8 cellular contexts compared by ENCODE assay signal in genomic region chr12:57590536-57590891, GRCh38. TPM values are rescaled to one million over a fixed set of nuclear protein-coding genes. Genes with fewer than 3 reads are reported as not detected.
DNase-seq lines count a peak whose midpoint lies in the region; ATAC-seq, FAIRE-seq and TF ChIP-seq lines count a peak whose summit lies in the region.

No MANE protein-coding gene starts in this region.

- H3K4me3 ChIP-seq in A549, result peak overlapping the region; percentile 94
- peak overlapping the region; percentile 72 for H3K4me3 ChIP-seq in K562
- no peak overlapping the region for H3K4me3 ChIP-seq in mesendoderm (ENCODE audit: low read length)

- TF ChIP-seq POLR2A in A549 (IDR thresholded peaks at IDR 0.05; ENCODE audit: low read length) (no peak), K562 (conservative IDR thresholded peaks at IDR 0.05) (no peak)

- TF ChIP-seq CTCF in A549 (IDR thresholded peaks at IDR 0.05) (no peak), K562 (IDR thresholded peaks at IDR 0.05 in 2 of 3, conservative IDR thresholded peaks at IDR 0.05 in 1 of 3; ENCODE audit: insufficient read depth in 2 of 3, low read depth in 1 of 3, low read length in 3 of 3) (no peak)

- peak overlapping the region; percentile 15 for H3K23ac ChIP-seq in mesendoderm (ENCODE audit: low read length)

- ATAC-seq in A549 (peak; percentile 9 to 45; a peak in 3 of 6 replicates), HG02938 (IDR thresholded peaks at IDR 0.05; ENCODE audit: unreplicated experiment) (peak; percentile 15), K562 (peak; percentile 11)

- no peak overlapping the region for H4K5ac ChIP-seq in mesendoderm (ENCODE audit: low read length)

- TSS peak; percentile 78 for BruUV-seq in K562 (replicated peaks; lab: Mats Ljungman, UMichigan)

- no peak overlapping the region for H2BK15ac ChIP-seq in mesendoderm (replicated peaks; ENCODE audit: low read depth)

- TF ChIP-seq EP300 in A549 (IDR thresholded peaks at IDR 0.05), result no peak
- TF ChIP-seq EP300 in K562 (IDR thresholded peaks at IDR 0.05; ENCODE audit: low read length), result no peak

- no peak for FAIRE-seq in A549 (lab: Jason Lieb, UNC)
- no peak for FAIRE-seq in K562 (lab: Jason Lieb, UNC)

- POLR2A ChIA-PET in A549 (lab: Yijun Ruan, JAX) (interaction anchor here (1.1 to 1.7 kb wide), 2 partner anchors 9 to 32 kb away, joined by 4 read pairs; no protein-coding TSS in a partner anchor), K562 (lab: Yijun Ruan, JAX) (interaction anchor here (0.6 to 4.2 kb wide), 6 partner anchors 10 to 149 kb away, joined by 3 to 20 read pairs (median 4); no protein-coding TSS in a partner anchor)

- intact Hi-C loops in K562 (cut with micrococcal nuclease), result no loop called here

- H2AK5ac ChIP-seq in mesendoderm (ENCODE audit: low read length), result no peak overlapping the region

- H3K4me2 ChIP-seq in A549 (peak overlapping the region; percentile 70), K562 (ENCODE audit: insufficient read depth, low read length) (peak overlapping the region; percentile 77), mesendoderm (ENCODE audit: low read length) (peak overlapping the region; percentile 49)

- H3K79me1 ChIP-seq in mesendoderm (ENCODE audit: low read length), result peaks cover 16% of the 10 kb centered on the region

- peaks cover 12% of the 10 kb centered on the region for H3K4me1 ChIP-seq in A549
- H3K4me1 ChIP-seq in K562 (replicated peaks in 1 of 2; ENCODE audit: control insufficient read depth in 2 of 2, insufficient read depth in 2 of 2, low read length in 2 of 2), result peaks cover 22 to 23% of the 10 kb centered on the region in 2 experiments
- peaks cover 10% of the 10 kb centered on the region for H3K4me1 ChIP-seq in mesendoderm (ENCODE audit: control insufficient read depth, low read depth, low read length)

- H3K79me2 ChIP-seq in K562 (ENCODE audit: control insufficient read depth, insufficient read depth, low read length) (peaks cover 27% of the 10 kb centered on the region), mesendoderm (ENCODE audit: control insufficient read depth, insufficient read depth, low read length) (peaks cover 12% of the 10 kb centered on the region)

- H3K4ac ChIP-seq in mesendoderm (ENCODE audit: low read depth, low read length), result no peak overlapping the region

- CTCF ChIA-PET in A549 (lab: Yijun Ruan, JAX), result interaction anchor here (0.7 to 5.5 kb wide), 3 partner anchors 24 to 145 kb away, joined by 3 to 39 read pairs (median 8); no protein-coding TSS in a partner anchor
- CTCF ChIA-PET in K562 (lab: Yijun Ruan, JAX; ENCODE audit: low intra/inter-chr PET ratio), result no interaction called here

- 4% methylated on average over 4 of the region's 4 CpGs for WGBS in A549 (ENCODE audit: missing lambda C conversion rate)
- WGBS in K562 (ENCODE audit: insufficient coverage, low coverage, missing lambda C conversion rate), result 5% methylated on average over 4 of the region's 4 CpGs
- WGBS in mesendoderm (ENCODE audit: extremely low coverage, insufficient coverage, low lambda C conversion rate), result no CpG with 5 or more reads among the region's 4 CpGs

- H3K9me3 ChIP-seq in A549, result no peaks in the 10 kb centered on the region
- H3K9me3 ChIP-seq in K562 (replicated peaks; ENCODE audit: control insufficient read depth, insufficient read depth, low read depth, low read length), result no peaks in the 10 kb centered on the region

- H3K9ac ChIP-seq in K562 (ENCODE audit: insufficient read depth in 1 of 2, low read depth in 2 of 2, low read length in 2 of 2), result peak overlapping the region; percentile 81 to 98
- peak overlapping the region; percentile 54 for H3K9ac ChIP-seq in mesendoderm (ENCODE audit: low read length)

- H3K36me3 ChIP-seq in K562 (ENCODE audit: control insufficient read depth, insufficient read depth, low read length) (peaks cover 21% of the 10 kb centered on the region; the same call in 2 of the 3 replicates), mesendoderm (ENCODE audit: control insufficient read depth, insufficient read depth, low read length) (no peaks in the 10 kb centered on the region)

- peak overlapping the region; percentile 77 for H3K56ac ChIP-seq in mesendoderm (ENCODE audit: low read length)

- no peak overlapping the region for H2BK5ac ChIP-seq in mesendoderm (ENCODE audit: low read length)

- DNase-seq in A549 (ENCODE audit: low read depth in 1 of 2, low spot score in 1 of 2) (no peak), K562 (ENCODE audit: extremely low read depth in 1 of 4, low spot score in 3 of 4) (peak in 1 of 4 experiments; percentile 20), mesendoderm (peak; percentile 24), H4 (ENCODE audit: low spot score) (no peak), KBM-7 (no peak), foreskin melanocyte (no peak)
- no peak for DNase-seq in effector CD4-positive, alpha-beta T cell

- H2BK120ac ChIP-seq in mesendoderm (ENCODE audit: low read depth, low read length), result no peak overlapping the region

- TF ChIP-seq RAD21 in A549 (conservative IDR thresholded peaks at IDR 0.05 in 1 of 2, IDR thresholded peaks at IDR 0.05 in 1 of 2), result no peak
- no peak for TF ChIP-seq RAD21 in K562 (CRISPR knock-in tag; conservative IDR thresholded peaks at IDR 0.05 in 1 of 2, IDR thresholded peaks at IDR 0.05 in 1 of 2)

- H4K20me1 ChIP-seq in K562 (replicated peaks; ENCODE audit: control insufficient read depth, insufficient read depth, low read length), result no peaks in the 10 kb centered on the region

- H2AFZ ChIP-seq in K562 (ENCODE audit: low read depth, low read length), result peak overlapping the region; percentile 97

- H3K27me3 ChIP-seq in K562 (ENCODE audit: control insufficient read depth in 2 of 2, insufficient read depth in 2 of 2, low read length in 2 of 2) (no peaks in the 10 kb centered on the region), mesendoderm (ENCODE audit: insufficient read depth, low read length, poor library complexity) (no peaks in the 10 kb centered on the region)

- H3K18ac ChIP-seq in mesendoderm (ENCODE audit: low read length), result peak overlapping the region; percentile 29

- no peak overlapping the region for H4K8ac ChIP-seq in mesendoderm (ENCODE audit: low read depth, low read length)

- H3K9me1 ChIP-seq in K562 (ENCODE audit: control insufficient read depth, insufficient read depth, low read length), result no peaks in the 10 kb centered on the region

- H3K27ac ChIP-seq in A549, result peak overlapping the region; percentile 84 to 91
- H3K27ac ChIP-seq in K562 (ENCODE audit: extremely low read depth, low read depth, low read length), result peak overlapping the region; percentile 84
- H3K27ac ChIP-seq in mesendoderm (ENCODE audit: low read depth, low read length), result peak overlapping the region; percentile 21

- in situ Hi-C loops in K562 (cut with MboI) (no loop called here), KBM-7 (cut with MboI; ENCODE audit: low pct_unique_long_range_greater_than_20kb, low sequenced_read_pairs) (no loop called here)

RNA-seq across cellular contexts. Expression of gene PIP4K2C, which starts 0.5 kb away (rescaled TPM):
- 60.9 and 62.9 TPM in 2 replicates for polyA plus RNA-seq in A549 (2011; rRNA removed)
- polyA plus RNA-seq in A549 (2012; cell fraction: cytosol; rRNA removed), result 22.6 and 29.7 TPM in 2 replicates
- 17.0 and 22.1 TPM in 2 replicates for polyA plus RNA-seq in A549 (2012; cell fraction: nucleus; rRNA removed)
- polyA plus RNA-seq in A549 (2017; fragmentation: RNase III; extraction: RNeasy Plus Mini Kit Qiagen cat#74134 plus additional on column Dnase treatment), result 30.5 to 35.7 TPM (median 35.3 TPM) in 3 replicates
- 29.9 and 32.3 TPM in 2 replicates for polyA minus RNA-seq in A549 (2011; rRNA and poly(A)+ RNA removed)
- total RNA-seq in K562 (2011; cell fraction: chromatin; rRNA removed; ENCODE audit: low replicate concordance), result 28.9 and 41.5 TPM in 2 replicates
- 20.9 and 21.7 TPM in 2 replicates for total RNA-seq in K562 (2011; cell fraction: nucleolus; rRNA removed)
- 26.5 and 30.7 TPM in 2 replicates for total RNA-seq in K562 (2011; cell fraction: nucleoplasm; rRNA removed)
- 13.8 and 20.7 TPM in 2 replicates for total RNA-seq in K562 (2014; rRNA removed)
- total RNA-seq in K562 (2014; rRNA removed; fragmentation: Illumina TruSeq; extraction: Trizol), result 18.3 and 19.9 TPM in 2 replicates
- total RNA-seq in K562 (2015; rRNA removed; fragmentation: Illumina TruSeq; extraction: Trizol), result 18.0 and 22.3 TPM in 2 replicates
- total RNA-seq in K562 (2021), result 28.8 and 29.3 TPM in 2 replicates
- 31.3 and 31.4 TPM in 2 replicates for polyA plus RNA-seq in K562 (2011; rRNA removed)
- polyA plus RNA-seq in K562 (2011; cell fraction: cytosol; rRNA removed), result 16.1 and 24.3 TPM in 2 replicates
- 42.4 and 45.7 TPM in 2 replicates for polyA plus RNA-seq in K562 (2011; cell fraction: nucleus; rRNA removed)
- polyA plus RNA-seq in K562 (2012), result 23.2 and 26.6 TPM in 2 replicates
- 39.5 and 41.4 TPM in 2 replicates for polyA plus RNA-seq in K562 (2014; fragmentation: Illumina TruSeq; extraction: Trizol)
- 10 to 100 TPM in 1 of 2 experiments, 1 to 10 TPM in 1; 9.0 to 10.8 TPM for polyA plus RNA-seq in K562 (2014; fragmentation: Nextera tagmentation; extraction: Ambion mirVana)
- 18.5 and 25.8 TPM in 2 replicates for polyA plus RNA-seq in K562 (2014; rRNA removed)
- 20.2 and 21.0 TPM in 2 replicates for polyA minus RNA-seq in K562 (2011; rRNA and poly(A)+ RNA removed)
- 9.1 and 18.2 TPM in 2 replicates for polyA minus RNA-seq in K562 (2011; cell fraction: cytosol; rRNA and poly(A)+ RNA removed)
- 6.7 and 9.2 TPM in 2 replicates for polyA minus RNA-seq in K562 (2011; cell fraction: nucleus; rRNA and poly(A)+ RNA removed)
- 18.6 TPM for polyA plus RNA-seq in mesendoderm (2013, experiment 1 of 2)
- 18.6 TPM for polyA plus RNA-seq in mesendoderm (2013, experiment 2 of 2)
- total RNA-seq in H4 (2014; rRNA removed; shearing (Covaris generic)), result 24.4 and 27.2 TPM in 2 replicates

RNA-seq across cellular contexts. Expression of gene DTX3, which starts 14.1 kb away (rescaled TPM):
- polyA plus RNA-seq in A549 (2011; rRNA removed), result 21.7 and 29.6 TPM in 2 replicates
- polyA plus RNA-seq in A549 (2012; cell fraction: cytosol; rRNA removed), result 25.2 and 28.8 TPM in 2 replicates
- 113 and 120 TPM in 2 replicates for polyA plus RNA-seq in A549 (2012; cell fraction: nucleus; rRNA removed)
- 18.1 to 26.2 TPM (median 24.7 TPM) in 3 replicates for polyA plus RNA-seq in A549 (2017; fragmentation: RNase III; extraction: RNeasy Plus Mini Kit Qiagen cat#74134 plus additional on column Dnase treatment)
- polyA minus RNA-seq in A549 (2011; rRNA and poly(A)+ RNA removed), result 17.1 and 17.7 TPM in 2 replicates
- 0.44 and 0.72 TPM in 2 replicates for total RNA-seq in K562 (2011; cell fraction: chromatin; rRNA removed; ENCODE audit: low replicate concordance)
- total RNA-seq in K562 (2011; cell fraction: nucleolus; rRNA removed), result 0.13 TPM in 1 of 2 replicates, not detected in the other
- total RNA-seq in K562 (2011; cell fraction: nucleoplasm; rRNA removed), result 0.29 and 1.1 TPM in 2 replicates
- total RNA-seq in K562 (2014; rRNA removed), result not detected in 2 replicates
- not detected in 2 replicates for total RNA-seq in K562 (2014; rRNA removed; fragmentation: Illumina TruSeq; extraction: Trizol)
- total RNA-seq in K562 (2015; rRNA removed; fragmentation: Illumina TruSeq; extraction: Trizol), result not detected in 2 replicates
- total RNA-seq in K562 (2021), result 0.09 TPM in 1 of 2 replicates, not detected in the other
- 0.15 TPM in 1 of 2 replicates, not detected in the other for polyA plus RNA-seq in K562 (2011; rRNA removed)
- polyA plus RNA-seq in K562 (2011; cell fraction: cytosol; rRNA removed), result 0.03 and 0.04 TPM in 2 replicates
- 0.53 and 0.62 TPM in 2 replicates for polyA plus RNA-seq in K562 (2011; cell fraction: nucleus; rRNA removed)
- 0.05 TPM in 1 of 2 replicates, not detected in the other for polyA plus RNA-seq in K562 (2012)
- polyA plus RNA-seq in K562 (2014; fragmentation: Illumina TruSeq; extraction: Trizol), result not detected in 2 replicates
- polyA plus RNA-seq in K562 (2014; fragmentation: Nextera tagmentation; extraction: Ambion mirVana), result under 1 TPM; 0.03 to 0.06 TPM
- polyA plus RNA-seq in K562 (2014; rRNA removed), result not detected in 2 replicates
- polyA minus RNA-seq in K562 (2011; rRNA and poly(A)+ RNA removed), result not detected in 2 replicates
- not detected in 2 replicates for polyA minus RNA-seq in K562 (2011; cell fraction: cytosol; rRNA and poly(A)+ RNA removed)
- polyA minus RNA-seq in K562 (2011; cell fraction: nucleus; rRNA and poly(A)+ RNA removed), result 0.13 TPM in 1 of 2 replicates, not detected in the other
- 29.5 TPM for polyA plus RNA-seq in mesendoderm (2013, experiment 1 of 2)
- polyA plus RNA-seq in mesendoderm (2013, experiment 2 of 2), result 29.5 TPM
- 7.3 and 10.7 TPM in 2 replicates for total RNA-seq in H4 (2014; rRNA removed; shearing (Covaris generic))

RNA-seq across cellular contexts. Expression of gene ARHGEF25, which starts 20.7 kb away (rescaled TPM):
- polyA plus RNA-seq in A549 (2011; rRNA removed), result 9.3 and 9.9 TPM in 2 replicates
- polyA plus RNA-seq in A549 (2012; cell fraction: cytosol; rRNA removed), result 8.2 and 9.6 TPM in 2 replicates
- 21.2 and 25.6 TPM in 2 replicates for polyA plus RNA-seq in A549 (2012; cell fraction: nucleus; rRNA removed)
- 8.0 to 13.8 TPM (median 11.9 TPM) in 3 replicates for polyA plus RNA-seq in A549 (2017; fragmentation: RNase III; extraction: RNeasy Plus Mini Kit Qiagen cat#74134 plus additional on column Dnase treatment)
- 5.6 and 9.4 TPM in 2 replicates for polyA minus RNA-seq in A549 (2011; rRNA and poly(A)+ RNA removed)
- 50.1 and 109 TPM in 2 replicates for total RNA-seq in K562 (2011; cell fraction: chromatin; rRNA removed; ENCODE audit: low replicate concordance)
- 60.5 and 65.7 TPM in 2 replicates for total RNA-seq in K562 (2011; cell fraction: nucleolus; rRNA removed)
- total RNA-seq in K562 (2011; cell fraction: nucleoplasm; rRNA removed), result 44.0 and 54.3 TPM in 2 replicates
- total RNA-seq in K562 (2014; rRNA removed), result 11.6 and 18.6 TPM in 2 replicates
- 7.5 and 9.2 TPM in 2 replicates for total RNA-seq in K562 (2014; rRNA removed; fragmentation: Illumina TruSeq; extraction: Trizol)
- 4.9 and 6.1 TPM in 2 replicates for total RNA-seq in K562 (2015; rRNA removed; fragmentation: Illumina TruSeq; extraction: Trizol)
- total RNA-seq in K562 (2021), result 13.6 and 15.0 TPM in 2 replicates
- polyA plus RNA-seq in K562 (2011; rRNA removed), result 13.3 and 18.1 TPM in 2 replicates
- polyA plus RNA-seq in K562 (2011; cell fraction: cytosol; rRNA removed), result 8.7 and 11.6 TPM in 2 replicates
- polyA plus RNA-seq in K562 (2011; cell fraction: nucleus; rRNA removed), result 115 and 121 TPM in 2 replicates
- polyA plus RNA-seq in K562 (2012), result 13.4 and 18.0 TPM in 2 replicates
- 14.1 and 14.9 TPM in 2 replicates for polyA plus RNA-seq in K562 (2014; fragmentation: Illumina TruSeq; extraction: Trizol)
- polyA plus RNA-seq in K562 (2014; fragmentation: Nextera tagmentation; extraction: Ambion mirVana), result 1 to 10 TPM in 1 of 2 experiments, under 1 TPM in 1; 0.13 to 1.4 TPM
- 16.0 and 17.3 TPM in 2 replicates for polyA plus RNA-seq in K562 (2014; rRNA removed)
- 6.2 and 7.1 TPM in 2 replicates for polyA minus RNA-seq in K562 (2011; rRNA and poly(A)+ RNA removed)
- 2.8 TPM in 2 replicates for polyA minus RNA-seq in K562 (2011; cell fraction: cytosol; rRNA and poly(A)+ RNA removed)
- 10.5 and 16.6 TPM in 2 replicates for polyA minus RNA-seq in K562 (2011; cell fraction: nucleus; rRNA and poly(A)+ RNA removed)
- 0.67 TPM for polyA plus RNA-seq in mesendoderm (2013, experiment 1 of 2)
- polyA plus RNA-seq in mesendoderm (2013, experiment 2 of 2), result 0.63 TPM
- total RNA-seq in H4 (2014; rRNA removed; shearing (Covaris generic)), result 8.5 and 11.7 TPM in 2 replicates

RNA-seq across cellular contexts. Expression of gene KIF5A, which starts 40.7 kb away (rescaled TPM):
- polyA plus RNA-seq in A549 (2011; rRNA removed), result 0.89 and 0.90 TPM in 2 replicates
- polyA plus RNA-seq in A549 (2012; cell fraction: cytosol; rRNA removed), result 0.23 and 0.24 TPM in 2 replicates
- 0.56 and 0.67 TPM in 2 replicates for polyA plus RNA-seq in A549 (2012; cell fraction: nucleus; rRNA removed)
- polyA plus RNA-seq in A549 (2017; fragmentation: RNase III; extraction: RNeasy Plus Mini Kit Qiagen cat#74134 plus additional on column Dnase treatment), result 0.45 to 0.61 TPM (median 0.55 TPM) in 3 replicates
- polyA minus RNA-seq in A549 (2011; rRNA and poly(A)+ RNA removed), result 0.58 and 0.63 TPM in 2 replicates
- total RNA-seq in K562 (2011; cell fraction: chromatin; rRNA removed; ENCODE audit: low replicate concordance), result 64.9 and 77.9 TPM in 2 replicates
- 36.1 and 39.9 TPM in 2 replicates for total RNA-seq in K562 (2011; cell fraction: nucleolus; rRNA removed)
- 52.8 and 54.9 TPM in 2 replicates for total RNA-seq in K562 (2011; cell fraction: nucleoplasm; rRNA removed)
- 5.9 and 7.1 TPM in 2 replicates for total RNA-seq in K562 (2014; rRNA removed)
- total RNA-seq in K562 (2014; rRNA removed; fragmentation: Illumina TruSeq; extraction: Trizol), result 7.3 and 8.0 TPM in 2 replicates
- 4.3 and 4.5 TPM in 2 replicates for total RNA-seq in K562 (2015; rRNA removed; fragmentation: Illumina TruSeq; extraction: Trizol)
- 14.2 and 17.7 TPM in 2 replicates for total RNA-seq in K562 (2021)
- polyA plus RNA-seq in K562 (2011; rRNA removed), result 16.0 and 19.3 TPM in 2 replicates
- 5.5 and 8.2 TPM in 2 replicates for polyA plus RNA-seq in K562 (2011; cell fraction: cytosol; rRNA removed)
- polyA plus RNA-seq in K562 (2011; cell fraction: nucleus; rRNA removed), result 66.5 and 75.3 TPM in 2 replicates
- 8.1 and 30.3 TPM in 2 replicates for polyA plus RNA-seq in K562 (2012)
- 16.0 and 16.1 TPM in 2 replicates for polyA plus RNA-seq in K562 (2014; fragmentation: Illumina TruSeq; extraction: Trizol)
- 1 to 10 TPM; 3.4 to 5.3 TPM for polyA plus RNA-seq in K562 (2014; fragmentation: Nextera tagmentation; extraction: Ambion mirVana)
- polyA plus RNA-seq in K562 (2014; rRNA removed), result 15.8 and 17.7 TPM in 2 replicates
- 13.4 and 14.8 TPM in 2 replicates for polyA minus RNA-seq in K562 (2011; rRNA and poly(A)+ RNA removed)
- polyA minus RNA-seq in K562 (2011; cell fraction: cytosol; rRNA and poly(A)+ RNA removed), result 5.6 and 6.9 TPM in 2 replicates
- 14.0 and 22.0 TPM in 2 replicates for polyA minus RNA-seq in K562 (2011; cell fraction: nucleus; rRNA and poly(A)+ RNA removed)
- 2.4 TPM for polyA plus RNA-seq in mesendoderm (2013, experiment 1 of 2)
- 2.6 TPM for polyA plus RNA-seq in mesendoderm (2013, experiment 2 of 2)
- 0.27 TPM in 1 of 2 replicates, not detected in the other for total RNA-seq in H4 (2014; rRNA removed; shearing (Covaris generic))

RNA-seq across cellular contexts. Expression of gene B4GALNT1, which starts 42.5 kb away (rescaled TPM):
- 25.7 and 27.0 TPM in 2 replicates for polyA plus RNA-seq in A549 (2011; rRNA removed)
- 54.1 and 77.8 TPM in 2 replicates for polyA plus RNA-seq in A549 (2012; cell fraction: cytosol; rRNA removed)
- 109 and 163 TPM in 2 replicates for polyA plus RNA-seq in A549 (2012; cell fraction: nucleus; rRNA removed)
- polyA plus RNA-seq in A549 (2017; fragmentation: RNase III; extraction: RNeasy Plus Mini Kit Qiagen cat#74134 plus additional on column Dnase treatment), result 33.2 to 35.1 TPM (median 33.4 TPM) in 3 replicates
- polyA minus RNA-seq in A549 (2011; rRNA and poly(A)+ RNA removed), result 31.2 and 40.5 TPM in 2 replicates
- 50.8 and 90.4 TPM in 2 replicates for total RNA-seq in K562 (2011; cell fraction: chromatin; rRNA removed; ENCODE audit: low replicate concordance)
- total RNA-seq in K562 (2011; cell fraction: nucleolus; rRNA removed), result 64.4 and 74.2 TPM in 2 replicates
- total RNA-seq in K562 (2011; cell fraction: nucleoplasm; rRNA removed), result 62.8 and 71.3 TPM in 2 replicates
- 18.3 and 21.8 TPM in 2 replicates for total RNA-seq in K562 (2014; rRNA removed)
- 5.9 and 7.7 TPM in 2 replicates for total RNA-seq in K562 (2014; rRNA removed; fragmentation: Illumina TruSeq; extraction: Trizol)
- 9.8 and 9.9 TPM in 2 replicates for total RNA-seq in K562 (2015; rRNA removed; fragmentation: Illumina TruSeq; extraction: Trizol)
- 26.3 and 32.2 TPM in 2 replicates for total RNA-seq in K562 (2021)
- polyA plus RNA-seq in K562 (2011; rRNA removed), result 7.3 and 12.2 TPM in 2 replicates
- polyA plus RNA-seq in K562 (2011; cell fraction: cytosol; rRNA removed), result 7.6 and 15.8 TPM in 2 replicates
- polyA plus RNA-seq in K562 (2011; cell fraction: nucleus; rRNA removed), result 63.0 and 75.2 TPM in 2 replicates
- 14.4 and 26.8 TPM in 2 replicates for polyA plus RNA-seq in K562 (2012)
- polyA plus RNA-seq in K562 (2014; fragmentation: Illumina TruSeq; extraction: Trizol), result 17.4 and 17.5 TPM in 2 replicates
- 1 to 10 TPM; 1.0 to 1.7 TPM for polyA plus RNA-seq in K562 (2014; fragmentation: Nextera tagmentation; extraction: Ambion mirVana)
- 20.6 and 21.0 TPM in 2 replicates for polyA plus RNA-seq in K562 (2014; rRNA removed)
- polyA minus RNA-seq in K562 (2011; rRNA and poly(A)+ RNA removed), result 6.4 and 6.5 TPM in 2 replicates
- 5.6 and 11.6 TPM in 2 replicates for polyA minus RNA-seq in K562 (2011; cell fraction: cytosol; rRNA and poly(A)+ RNA removed)
- polyA minus RNA-seq in K562 (2011; cell fraction: nucleus; rRNA and poly(A)+ RNA removed), result 28.7 and 34.7 TPM in 2 replicates
- 0.37 TPM for polyA plus RNA-seq in mesendoderm (2013, experiment 1 of 2)
- 0.49 TPM for polyA plus RNA-seq in mesendoderm (2013, experiment 2 of 2)
- total RNA-seq in H4 (2014; rRNA removed; shearing (Covaris generic)), result 64.3 and 77.3 TPM in 2 replicates

Comparison
In these comparisons a context has a peak if more than half of its experiments do, and no peak if none do; other contexts are left out.
1. H3K27ac ChIP-seq: peak in every context shown above with its lines; median percentile 88 in A549; 84 in K562; 21 in mesendoderm.